In genomic region chr22:44146088-44146861, GRCh38 we compare ENCODE assay signal across 17 cellular contexts. TPM values are rescaled to one million over a fixed set of nuclear protein-coding genes. Genes with fewer than 3 reads are reported as not detected.
A peak's percentile ranks its signal among the peaks of the same experiment; 100 is the strongest.
DNase-seq lines count a peak whose midpoint lies in the region; ATAC-seq, FAIRE-seq and TF ChIP-seq lines count a peak whose summit lies in the region.
"Had no signal": no experiment of that assay in that cellular context is flagged by ENCODE, and none has a peak within 500 bp of the region (broad histone marks: within the 10 kb centered on the region; RNA-seq: fewer than 3 reads in every experiment).

No MANE protein-coding gene starts in this region.

- H3K4me1 ChIP-seq in ES-I3 (ENCODE audit: insufficient read depth, low read length) (peaks cover 45% of the 10 kb centered on the region), endothelial cell of umbilical vein (ENCODE audit: control insufficient read depth, extremely low read depth, insufficient read depth, low read length) (no peaks in the 10 kb centered on the region), adrenal gland (replicated peaks in 1 of 2) (no peaks in the 10 kb centered on the region)

- intact Hi-C loops in endothelial cell of umbilical vein (cut with micrococcal nuclease) (no loop called here), adrenal gland (cut with DNase I) (no loop called here)

- H3K9ac ChIP-seq in ES-I3 (ENCODE audit: low read depth, low read length) = 0 out of 2 replicates have a peak overlapping the region, but pooled peaks have one; percentile 2
- no peak overlapping the region for H3K9ac ChIP-seq in endothelial cell of umbilical vein (replicated peaks; ENCODE audit: extremely low read depth, insufficient read depth, low read length)

- H3K36me3 ChIP-seq in ES-I3 (ENCODE audit: insufficient read depth, low read length) = no peaks in the 10 kb centered on the region
- H3K36me3 ChIP-seq in endothelial cell of umbilical vein (ENCODE audit: control insufficient read depth in 2 of 2, extremely low read depth in 1 of 2, insufficient read depth in 2 of 2, low read length in 2 of 2) = peaks cover 2 to 13% of the 10 kb centered on the region in 2 experiments
- no peaks in the 10 kb centered on the region for H3K36me3 ChIP-seq in adrenal gland (replicated peaks in 1 of 2)
- H3K36me3 ChIP-seq: MG63 had no signal

- H3K36me3 Mint-ChIP-seq in nephron progenitor cell (ENCODE audit: low read depth) = no peaks in the 10 kb centered on the region

- H4K20me1 ChIP-seq in endothelial cell of umbilical vein (replicated peaks; ENCODE audit: control insufficient read depth, extremely low read depth, insufficient read depth, low read length) = no peaks in the 10 kb centered on the region

- CTCF ChIA-PET in endothelial cell of umbilical vein (lab: Charles Lee) = no interaction called here

- peaks cover 59% of the 10 kb centered on the region for H3K4me1 Mint-ChIP-seq in nephron progenitor cell

- dilution Hi-C loops in endothelial cell of umbilical vein (cut with MboI; ENCODE audit: extremely low pct_ligation_motif_present, low sequenced_read_pairs) = no loop called here

- DNase-seq in HTR-8/SVneo (ENCODE audit: insufficient read length, low spot score) (no peak), endothelial cell of umbilical vein (ENCODE audit: low read depth, low spot score) (no peak), nephron progenitor cell (no peak), RCC 7860 (ENCODE audit: low spot score) (no peak), DMS153 (lab: John Stamatoyannopoulos, UW) (no peak), adrenal gland (no peak)
- DNase-seq: activated CD4-positive, alpha-beta T cell treated with anti-CD3 and anti-CD28 coated beads for 4 hours; activated effector memory CD4-positive, alpha-beta T cell treated with Interleukin-2 at 50 U/mL for 16 hours; effector memory CD8-positive, alpha-beta T cell; left colon; MG63; NCI-H1694; stomach had no signal

- peak overlapping the region; percentile 68 for H3K4me3 Mint-ChIP-seq in nephron progenitor cell
- H3K4me3 Mint-ChIP-seq: effector memory CD8-positive, alpha-beta T cell had no signal

- POLR2A ChIA-PET in endothelial cell of umbilical vein (lab: Charles Lee) = no interaction called here

- TF ChIP-seq CTCF in endothelial cell of umbilical vein (IDR thresholded peaks at IDR 0.05; ENCODE audit: extremely low read depth in 1 of 2, insufficient read depth in 1 of 2, low read depth in 1 of 2, low read length in 2 of 2) = no peak
- TF ChIP-seq CTCF in nephron progenitor cell (IDR thresholded peaks at IDR 0.05) = no peak
- TF ChIP-seq CTCF in adrenal gland (IDR thresholded peaks at IDR 0.05) = no peak

- BruUV-seq in endothelial cell of umbilical vein (replicated peaks; lab: Mats Ljungman, UMichigan) = no TSS peak

- peak overlapping the region; percentile 52 for H3K27ac Mint-ChIP-seq in nephron progenitor cell

- WGBS in adrenal gland, 4 donors = 89 to 95% (median 90%) methylated on average over 33 of the region's 33 CpGs

- peaks cover 25% of the 10 kb centered on the region for H3K27me3 Mint-ChIP-seq in nephron progenitor cell (ENCODE audit: low read depth, poor library complexity)
- H3K27me3 Mint-ChIP-seq: effector memory CD8-positive, alpha-beta T cell had no signal

- peak; percentile 96 for FAIRE-seq in HTR-8/SVneo (lab: Jason Lieb, UNC)
- FAIRE-seq in endothelial cell of umbilical vein (lab: Jason Lieb, UNC) = no peak
- no peak for FAIRE-seq in RCC 7860 (lab: Jason Lieb, UNC)

- no peak overlapping the region for H2AFZ ChIP-seq in endothelial cell of umbilical vein (ENCODE audit: low read depth, low read length)

- H3K79me2 ChIP-seq in endothelial cell of umbilical vein (ENCODE audit: control insufficient read depth, insufficient read depth, low read length) = no peaks in the 10 kb centered on the region

- H3K4me2 ChIP-seq in endothelial cell of umbilical vein (ENCODE audit: insufficient read depth, low read length) = no peak overlapping the region

- no peak for TF ChIP-seq POLR2A in endothelial cell of umbilical vein (IDR thresholded peaks at IDR 0.05; ENCODE audit: low read depth, low read length)
- TF ChIP-seq POLR2A in adrenal gland (IDR thresholded peaks at IDR 0.05) = no peak

- H3K27ac ChIP-seq in endothelial cell of umbilical vein (ENCODE audit: insufficient read depth, low read depth, low read length) (no peak overlapping the region), adrenal gland (no peak overlapping the region)

- H3K9me3 Mint-ChIP-seq in nephron progenitor cell = no peaks in the 10 kb centered on the region
- H3K9me3 Mint-ChIP-seq: effector memory CD8-positive, alpha-beta T cell had no signal

- H3K27me3 ChIP-seq in endothelial cell of umbilical vein (ENCODE audit: control insufficient read depth in 2 of 2, insufficient read depth in 2 of 2, low read length in 2 of 2) (no peaks in the 10 kb centered on the region), adrenal gland (no peaks in the 10 kb centered on the region)
- H3K27me3 ChIP-seq: heart right ventricle, MG63, stomach had no signal

- H3K9me1 ChIP-seq in endothelial cell of umbilical vein (replicated peaks; ENCODE audit: control insufficient read depth, extremely low read depth, insufficient read depth, low read length) = no peaks in the 10 kb centered on the region

- ATAC-seq in GM19324 (IDR thresholded peaks at IDR 0.05; ENCODE audit: low FRiP score, unreplicated experiment) = no peak
- ATAC-seq: effector memory CD8-positive, alpha-beta T cell; left colon; Panc1 had no signal

- H3K4me3 ChIP-seq in endothelial cell of umbilical vein (replicated peaks in 1 of 3; ENCODE audit: insufficient read depth in 1 of 3, low read depth in 1 of 3, low read length in 3 of 3) (no peak overlapping the region), adrenal gland (no peak overlapping the region)
- H3K4me3 ChIP-seq: heart right ventricle, MG63, stomach had no signal

- no peaks in the 10 kb centered on the region for H3K9me3 ChIP-seq in ES-I3 (ENCODE audit: control insufficient read depth, insufficient read depth, low read length)
- no peaks in the 10 kb centered on the region for H3K9me3 ChIP-seq in endothelial cell of umbilical vein (replicated peaks; ENCODE audit: control insufficient read depth, insufficient read depth, low read length)
- H3K9me3 ChIP-seq in adrenal gland (replicated peaks in 1 of 3) = no peaks in the 10 kb centered on the region
- H3K9me3 ChIP-seq: heart right ventricle, MG63, stomach had no signal

TF ChIP-seq in endothelial cell of umbilical vein, 7 proteins besides CTCF, POLR2A, EP300 and RAD21:
- peak; percentile 58 for TF ChIP-seq MAX (IDR thresholded peaks at IDR 0.05; ENCODE audit: insufficient read depth, insufficient read length)
- no peak for TF ChIP-seq GATA2 (IDR thresholded peaks at IDR 0.05; ENCODE audit: insufficient read depth, insufficient read length, low read depth, low read length)
- no peak for TF ChIP-seq JUN (IDR thresholded peaks at IDR 0.05; ENCODE audit: borderline replicate concordance, insufficient read depth, insufficient read length, low read depth)

RNA-seq across cellular contexts. Expression of gene PARVG, which starts 34.5 kb away (rescaled TPM):
- 0.82 TPM in 1 of 2 replicates, not detected in the other for total RNA-seq in endothelial cell of umbilical vein
- polyA plus RNA-seq in endothelial cell of umbilical vein = 0.02 TPM in 1 of 2 replicates, not detected in the other
- polyA plus RNA-seq in endothelial cell of umbilical vein (2011; cell fraction: cytosol; rRNA removed) = not detected in 2 replicates
- 0.03 and 0.05 TPM in 2 replicates for polyA plus RNA-seq in endothelial cell of umbilical vein (2011; cell fraction: nucleus; rRNA removed)
- polyA plus RNA-seq in endothelial cell of umbilical vein (2012) = not detected in 2 replicates
- 0.08 TPM in 1 of 2 replicates, not detected in the other for polyA minus RNA-seq in endothelial cell of umbilical vein
- not detected for polyA minus RNA-seq in endothelial cell of umbilical vein (2011; cell fraction: cytosol; rRNA and poly(A)+ RNA removed)
- polyA minus RNA-seq in endothelial cell of umbilical vein (2011; cell fraction: nucleus; rRNA and poly(A)+ RNA removed) = 0.87 and 1.0 TPM in 2 replicates
- total RNA-seq in adrenal gland = 10 to 100 TPM in 6 of 8 donors, 1 to 10 TPM in 2; 8.8 to 48.6 (median 15.7) TPM
- 10 to 100 TPM in 2 of 3 donors, 1 to 10 TPM in 1; 4.8 to 61.1 (median 14.3) TPM for polyA plus RNA-seq in adrenal gland
